ENCODE assay signal across 13 cellular contexts in genomic region chr4:2436301-2436700, GRCh38. TPM values are rescaled to one million over a fixed set of nuclear protein-coding genes. Genes with fewer than 3 reads are reported as not detected.
DNase-seq lines count a peak whose midpoint lies in the region; ATAC-seq and TF ChIP-seq lines count a peak whose summit lies in the region.
"Had no signal": no experiment of that assay in that cellular context is flagged by ENCODE, and none has a peak within 500 bp of the region (broad histone marks: within the 10 kb centered on the region; RNA-seq: fewer than 3 reads in every experiment).

No MANE protein-coding gene starts in this region.

- no peaks in the 10 kb centered on the region for H3K36me3 ChIP-seq in mammary epithelial cell (ENCODE audit: insufficient read depth, low read length)
- H3K36me3 ChIP-seq in RWPE2 (ENCODE audit: low read depth): no peaks in the 10 kb centered on the region
- no peaks in the 10 kb centered on the region for H3K36me3 ChIP-seq in gastrocnemius medialis
- no peaks in the 10 kb centered on the region for H3K36me3 ChIP-seq in effector memory CD4-positive, alpha-beta T cell (ENCODE audit: control insufficient read depth, insufficient read depth, low read length)
- H3K36me3 ChIP-seq: Peyer's patch had no signal

- H3K27ac ChIP-seq in mammary epithelial cell (ENCODE audit: insufficient read depth, low read depth, low read length): no peak overlapping the region
- no peak overlapping the region for H3K27ac ChIP-seq in RWPE2 (ENCODE audit: poor library complexity, severe bottlenecking)
- no peak overlapping the region for H3K27ac ChIP-seq in gastrocnemius medialis
- H3K27ac ChIP-seq in effector memory CD4-positive, alpha-beta T cell (ENCODE audit: insufficient read depth, low read length, poor library complexity, severe bottlenecking): no peak overlapping the region
- H3K27ac ChIP-seq: Peyer's patch had no signal

- H3K9ac ChIP-seq in mammary epithelial cell (ENCODE audit: insufficient read depth, low read length): no peak overlapping the region

- H3K9me3 ChIP-seq in mammary epithelial cell (replicated peaks; ENCODE audit: insufficient read depth, low read length) (no peaks in the 10 kb centered on the region), RWPE2 (ENCODE audit: severe bottlenecking) (no peaks in the 10 kb centered on the region), gastrocnemius medialis (no peaks in the 10 kb centered on the region)
- no peaks in the 10 kb centered on the region for H3K9me3 ChIP-seq in effector memory CD4-positive, alpha-beta T cell (ENCODE audit: control insufficient read depth, low read length)
- H3K9me3 ChIP-seq: Peyer's patch had no signal

- H3K4me1 Mint-ChIP-seq in MCF 10A (ENCODE audit: insufficient read depth, unreplicated experiment) (no peaks in the 10 kb centered on the region), CD14-positive monocyte (no peaks in the 10 kb centered on the region)

- POLR2A ChIA-PET in MCF 10A (lab: Yijun Ruan, JAX): no interaction called here

- H3K4me1 ChIP-seq in mammary epithelial cell (ENCODE audit: insufficient read depth, low read length) (no peaks in the 10 kb centered on the region), RWPE2 (ENCODE audit: insufficient read depth, poor library complexity, severe bottlenecking) (no peaks in the 10 kb centered on the region), gastrocnemius medialis (peaks cover 16 to 20% of the 10 kb centered on the region in 2 donors)
- no peaks in the 10 kb centered on the region for H3K4me1 ChIP-seq in effector memory CD4-positive, alpha-beta T cell (ENCODE audit: control insufficient read depth, insufficient read depth, low read length, poor library complexity, severe bottlenecking)
- H3K4me1 ChIP-seq: Peyer's patch had no signal

- in situ Hi-C loops in mammary epithelial cell (cut with MboI; ENCODE audit: low sequenced_read_pairs in 2 of 2) (no loop called here), gastrocnemius medialis (cut with MboI; ENCODE audit: low sequenced_read_pairs in 4 of 4) (no loop called here)

- H3K27me3 Mint-ChIP-seq in MCF 10A (ENCODE audit: insufficient read depth, unreplicated experiment) (peaks cover 15% of the 10 kb centered on the region), CD14-positive monocyte (ENCODE audit: low read depth in 3 of 3) (peaks cover 2 to 14% (median 8%) of the 10 kb centered on the region in 3 donors)
- H3K27me3 Mint-ChIP-seq: CD4-positive, alpha-beta T cell had no signal

- dilution Hi-C loops in mammary epithelial cell (cut with HindIII; ENCODE audit: low sequenced_read_pairs): no loop called here

- no peaks in the 10 kb centered on the region for H4K20me1 ChIP-seq in mammary epithelial cell (ENCODE audit: insufficient read depth, low read length)

- TF ChIP-seq CTCF in mammary epithelial cell (conservative IDR thresholded peaks at IDR 0.05 in 1 of 2, IDR thresholded peaks at IDR 0.05 in 1 of 2; ENCODE audit: extremely low read depth in 1 of 2, insufficient read depth in 1 of 2, low read depth in 1 of 2, low read length in 2 of 2) (peak in 1 of 2 donors; percentile 29), MCF 10A (IDR thresholded peaks at IDR 0.05; ENCODE audit: unreplicated experiment) (no peak), RWPE2 (IDR thresholded peaks at IDR 0.05; ENCODE audit: poor library complexity, severe bottlenecking) (peak; percentile 18), fibroblast of villous mesenchyme (IDR thresholded peaks at IDR 0.05; ENCODE audit: insufficient read depth, low read depth, low read length) (peak; percentile 30), gastrocnemius medialis (IDR thresholded peaks at IDR 0.05 in 4 of 5, conservative IDR thresholded peaks at IDR 0.05 in 1 of 5) (peak in 3 of 5 experiments; percentile 16 to 41 (median 38)), CD14-positive monocyte (IDR thresholded peaks at IDR 0.05) (no peak)

- CTCF ChIA-PET in mammary epithelial cell (lab: Charles Lee; ENCODE audit: low non-redundant PET) (no interaction called here), MCF 10A (lab: Yijun Ruan, JAX) (interaction anchor here (0.5 to 1.1 kb wide), 3 partner anchors 15 to 157 kb away, joined by 3 read pairs; no protein-coding TSS in a partner anchor)

- H3K4me3 Mint-ChIP-seq in MCF 10A (ENCODE audit: unreplicated experiment) (no peak overlapping the region), CD14-positive monocyte (peak overlapping the region in 1 of 2 donors; percentile 9)
- H3K4me3 Mint-ChIP-seq: CD4-positive, alpha-beta T cell had no signal

- H3K4me3 ChIP-seq in mammary epithelial cell (replicated peaks in 1 of 3; ENCODE audit: insufficient read depth in 1 of 3, low read depth in 2 of 3, low read length in 3 of 3) (no peak overlapping the region), RWPE2 (ENCODE audit: severe bottlenecking) (no peak overlapping the region), fibroblast of villous mesenchyme (ENCODE audit: low read depth, low read length) (no peak overlapping the region), gastrocnemius medialis (no peak overlapping the region)
- H3K4me3 ChIP-seq in effector memory CD4-positive, alpha-beta T cell (ENCODE audit: insufficient read depth, low read depth, low read length, poor library complexity, severe bottlenecking): no peak overlapping the region
- H3K4me3 ChIP-seq: Peyer's patch had no signal

- intact Hi-C loops in mammary epithelial cell (cut with micrococcal nuclease): loop anchor here (1.0 to 2.0 kb wide), 2 partner anchors 156 to 215 kb away; no protein-coding TSS in a partner anchor
- intact Hi-C loops in MCF 10A (cut with micrococcal nuclease): no loop called here
- intact Hi-C loops in gastrocnemius medialis (cut with DNase I; ENCODE audit: low total_unique reads): no loop called here
- intact Hi-C loops in CD14-positive monocyte (cut with micrococcal nuclease): no loop called here

- H3K79me2 ChIP-seq in mammary epithelial cell (ENCODE audit: insufficient read depth, low read length): no peaks in the 10 kb centered on the region

- peak; percentile 60; the same call in 1 of the 3 replicates for ATAC-seq in RWPE2 (ENCODE audit: low read depth)
- peak in 1 of 2 donors; percentile 47 for ATAC-seq in gastrocnemius medialis
- ATAC-seq in HG02938 (IDR thresholded peaks at IDR 0.05; ENCODE audit: unreplicated experiment): no peak

- peaks cover 13% of the 10 kb centered on the region for H3K27me3 ChIP-seq in mammary epithelial cell (ENCODE audit: insufficient read depth, low read length)
- H3K27me3 ChIP-seq in RWPE2 (ENCODE audit: insufficient read depth, poor library complexity, severe bottlenecking): no peaks in the 10 kb centered on the region
- no peaks in the 10 kb centered on the region for H3K27me3 ChIP-seq in gastrocnemius medialis
- no peaks in the 10 kb centered on the region for H3K27me3 ChIP-seq in effector memory CD4-positive, alpha-beta T cell (replicated peaks; ENCODE audit: control insufficient read depth, insufficient read depth, low read length, poor library complexity, severe bottlenecking)
- H3K27me3 ChIP-seq: Peyer's patch had no signal

- no peak overlapping the region for H3K27ac Mint-ChIP-seq in MCF 10A (ENCODE audit: low read depth, unreplicated experiment)
- peak overlapping the region in 2 of 7 donors; percentile 40 to 58 for H3K27ac Mint-ChIP-seq in CD14-positive monocyte
- H3K27ac Mint-ChIP-seq: CD4-positive, alpha-beta T cell had no signal

- no peak overlapping the region for H3K4me2 ChIP-seq in mammary epithelial cell (ENCODE audit: insufficient read depth, low read depth, low read length)

- DNase-seq in mammary epithelial cell (peak; percentile 11), MCF 10A (ENCODE audit: unreplicated experiment) (no peak), RWPE2 (ENCODE audit: low spot score) (no peak), fibroblast of villous mesenchyme (ENCODE audit: low read depth) (no peak), gastrocnemius medialis (no peak), CD14-positive monocyte (ENCODE audit: low spot score) (no peak)
- DNase-seq in effector memory CD4-positive, alpha-beta T cell: no peak
- DNase-seq: activated CD4-positive, CD25-positive, alpha-beta regulatory T cell treated with anti-CD3 and anti-CD28 coated beads, Interleukin-2, amount 50 U/mL, for 72 hours; activated naive CD4-positive, alpha-beta T cell treated with Interleukin-2 at 50 U/mL for 16 hours; CD4-positive, alpha-beta T cell; NCI-H1436 treated with DMSO at 0.1 percent for 48 hours had no signal

- H3K36me3 Mint-ChIP-seq in MCF 10A (ENCODE audit: insufficient read depth, unreplicated experiment) (no peaks in the 10 kb centered on the region), CD14-positive monocyte (no peaks in the 10 kb centered on the region)

- no peaks in the 10 kb centered on the region for H3K9me3 Mint-ChIP-seq in MCF 10A (ENCODE audit: unreplicated experiment)
- peaks cover 0 to 5% (median 2%) of the 10 kb centered on the region in 7 donors for H3K9me3 Mint-ChIP-seq in CD14-positive monocyte
- H3K9me3 Mint-ChIP-seq: CD4-positive, alpha-beta T cell had no signal

- no peak for TF ChIP-seq POLR2A in gastrocnemius medialis (IDR thresholded peaks at IDR 0.05)

- H2AFZ ChIP-seq in mammary epithelial cell (ENCODE audit: low read depth, low read length): no peak overlapping the region

- 42% methylated on average over 10 of the region's 10 CpGs for WGBS in mammary epithelial cell (ENCODE audit: low coverage, missing lambda C conversion rate)

- BruUV-seq in mammary epithelial cell (replicated peaks; lab: Mats Ljungman, UMichigan): no TSS peak
- no TSS peak for BruUV-seq in MCF 10A (replicated peaks; lab: Mats Ljungman, UMichigan)

RNA-seq across cellular contexts. Expression of gene CFAP99, which starts 17.5 kb away (rescaled TPM):
- total RNA-seq in mammary epithelial cell (not detected), MCF 10A (2022) (0.16 TPM in 1 of 2 replicates, not detected in the other), fibroblast of villous mesenchyme (not detected in 2 replicates), gastrocnemius medialis (not detected)
- polyA plus RNA-seq in mammary epithelial cell (not detected), CD14-positive monocyte (under 1 TPM in 1 of 2 donors, not detected in 1; 0.15 TPM)
- polyA minus RNA-seq in mammary epithelial cell: not detected

RNA-seq across cellular contexts. Expression of gene ZFYVE28, which starts 17.9 kb away (rescaled TPM):
- 1 to 10 TPM in 1 of 2 donors, under 1 TPM in 1; 0.83 to 1.1 TPM for total RNA-seq in mammary epithelial cell
- 0.95 TPM for polyA plus RNA-seq in mammary epithelial cell
- not detected for polyA minus RNA-seq in mammary epithelial cell
- total RNA-seq in MCF 10A (2022): 1.6 and 2.5 TPM in 2 replicates
- total RNA-seq in fibroblast of villous mesenchyme: 3.2 and 12.1 TPM in 2 replicates
- 1 to 10 TPM; 1.8 to 6.0 (median 3.4) TPM for total RNA-seq in gastrocnemius medialis
- 1 to 10 TPM; 1.0 to 1.1 TPM for polyA plus RNA-seq in CD14-positive monocyte

RNA-seq across cellular contexts. Expression of gene RNF4, which starts 32.6 kb away (rescaled TPM):
- total RNA-seq in mammary epithelial cell: 10 to 100 TPM; 57.3 to 60.2 TPM
- 68.7 TPM for polyA plus RNA-seq in mammary epithelial cell
- 93.4 TPM for polyA minus RNA-seq in mammary epithelial cell
- total RNA-seq in MCF 10A (2022): 81.4 and 89.7 TPM in 2 replicates
- total RNA-seq in fibroblast of villous mesenchyme: 63.9 and 64.7 TPM in 2 replicates
- 10 to 100 TPM; 21.7 to 48.7 (median 34.7) TPM for total RNA-seq in gastrocnemius medialis
- 10 to 100 TPM; 28.8 to 37.0 TPM for polyA plus RNA-seq in CD14-positive monocyte

Comparison
In these comparisons a context has a peak if more than half of its experiments do, and no peak if none do; other contexts are left out.
1. CTCF ChIP-seq: peak in RWPE2 (single experiment), fibroblast of villous mesenchyme (single experiment) and gastrocnemius medialis (3 of 5); none in MCF 10A (single experiment) and CD14-positive monocyte (single experiment).